ENCODE assay signal across 20 cellular contexts in the genomic region with DNA sequence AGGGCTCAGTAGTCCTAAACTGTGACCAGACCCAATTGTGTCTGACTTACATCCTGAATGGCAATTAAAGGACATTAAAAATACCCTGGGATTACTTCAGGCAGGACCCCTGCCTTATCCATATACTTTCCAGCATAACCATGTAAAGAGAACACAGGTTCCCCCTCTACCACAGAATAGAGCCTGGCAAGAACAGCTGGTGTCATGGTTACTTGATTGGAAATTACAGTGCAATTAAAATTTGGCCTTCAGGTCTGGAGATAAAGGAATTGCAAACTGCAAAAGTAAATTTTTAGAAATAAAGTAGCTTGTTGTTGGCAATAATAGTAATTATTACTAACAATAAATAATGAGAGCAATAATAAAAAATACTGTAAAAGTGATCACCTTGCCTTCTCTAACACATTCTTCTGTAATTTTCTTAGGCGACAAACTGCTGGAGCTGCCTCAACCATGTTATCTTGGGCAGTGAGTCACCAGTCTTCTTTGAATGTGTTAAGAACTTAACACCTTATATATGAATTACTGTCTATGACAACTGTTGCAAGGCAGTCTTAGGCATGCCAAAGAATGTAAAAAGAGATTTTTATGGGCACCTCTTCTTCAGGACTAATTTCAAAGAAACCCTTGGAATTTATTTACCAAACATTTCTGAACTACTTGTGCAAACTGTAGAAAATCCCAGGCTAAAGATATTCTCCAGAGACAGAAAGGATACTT. TPM values are rescaled to one million over a fixed set of nuclear protein-coding genes. Genes with fewer than 3 reads are reported as not detected.
A peak's percentile ranks its signal among the peaks of the same experiment; 100 is the strongest.
DNase-seq lines count a peak whose midpoint lies in the region; FAIRE-seq and TF ChIP-seq lines count a peak whose summit lies in the region.
"Had no signal": no experiment of that assay in that cellular context is flagged by ENCODE, and none has a peak within 500 bp of the region (broad histone marks: within the 10 kb centered on the region; RNA-seq: fewer than 3 reads in every experiment).

No MANE protein-coding gene starts in this region.

- no peak overlapping the region for H3K4me3 Mint-ChIP-seq in mesothelial cell of epicardium
- H3K4me3 Mint-ChIP-seq: activated CD4-positive, alpha-beta T cell treated with anti-CD3 and anti-CD28 coated beads, Interleukin-2, amount 10 ng/mL, durations not matched to agents 7 days and 5 days; activated naive CD4-positive, alpha-beta T cell treated with anti-CD3 and anti-CD28 coated beads for 36 hours; memory B cell; neural crest cell; stimulated activated memory B cell treated with anti-CD40 and anti-IgM and Interleukin-4, amounts not matched to agents 10 μg/mL and 1 μg/mL and 100 μg/mL, for 72 hours had no signal

- TF ChIP-seq CTCF in cardiac fibroblast (IDR thresholded peaks at IDR 0.05; ENCODE audit: low read depth, low read length) (no peak), mesothelial cell of epicardium (IDR thresholded peaks at IDR 0.05; ENCODE audit: unreplicated experiment) (no peak), GM13976 (IDR thresholded peaks at IDR 0.05; ENCODE audit: borderline replicate concordance, control extremely low read depth, extremely low read depth, insufficient read depth, missing control alignments) (no peak)

- no peaks in the 10 kb centered on the region for H3K27me3 Mint-ChIP-seq in mesothelial cell of epicardium (ENCODE audit: low read depth)
- H3K27me3 Mint-ChIP-seq: activated CD4-positive, alpha-beta T cell treated with anti-CD3 and anti-CD28 coated beads, Interleukin-2, amount 10 ng/mL, durations not matched to agents 7 days and 5 days; memory B cell; stimulated activated memory B cell treated with anti-CD40 and anti-IgM and Interleukin-4, amounts not matched to agents 10 μg/mL and 1 μg/mL and 100 μg/mL, for 72 hours had no signal

- H3K9me3 Mint-ChIP-seq in mesothelial cell of epicardium, result no peaks in the 10 kb centered on the region
- H3K9me3 Mint-ChIP-seq: activated CD4-positive, alpha-beta T cell treated with anti-CD3 and anti-CD28 coated beads, Interleukin-2, amount 10 ng/mL, durations not matched to agents 7 days and 5 days; activated naive CD4-positive, alpha-beta T cell treated with anti-CD3 and anti-CD28 coated beads for 36 hours; memory B cell; neural crest cell; stimulated activated memory B cell treated with anti-CD40 and anti-IgM and Interleukin-4, amounts not matched to agents 10 μg/mL and 1 μg/mL and 100 μg/mL, for 72 hours had no signal

- peak; percentile 45 for FAIRE-seq in G401.6 (lab: Jason Lieb, UNC)
- FAIRE-seq: GM18507 had no signal

- H3K4me1 Mint-ChIP-seq in mesothelial cell of epicardium, result peaks cover 21% of the 10 kb centered on the region
- H3K4me1 Mint-ChIP-seq: activated CD4-positive, alpha-beta T cell treated with anti-CD3 and anti-CD28 coated beads, Interleukin-2, amount 10 ng/mL, durations not matched to agents 7 days and 5 days; memory B cell; stimulated activated memory B cell treated with anti-CD40 and anti-IgM and Interleukin-4, amounts not matched to agents 10 μg/mL and 1 μg/mL and 100 μg/mL, for 72 hours had no signal

- no peaks in the 10 kb centered on the region for H3K36me3 Mint-ChIP-seq in mesothelial cell of epicardium

- DNase-seq in NCI-H226 (peak; percentile 79), cardiac fibroblast (ENCODE audit: low read depth in 2 of 2) (peak; percentile 16 to 41), mesothelial cell of epicardium (ENCODE audit: low spot score in 2 of 2, unreplicated experiment in 2 of 2) (no peak), Ammon's horn (ENCODE audit: low spot score) (no peak), GM13976 (ENCODE audit: low spot score) (no peak), activated gamma-delta T cell (lab: John Stamatoyannopoulos, UW) (no peak), NCI-H2081 treated with DMSO at 0.1 percent for 48 hours (lab: John Stamatoyannopoulos, UW) (no peak)
- DNase-seq: activated CD4-positive, alpha-beta T cell treated with anti-CD3 and anti-CD28 coated beads, Interleukin-2, amount 10 ng/mL, durations not matched to agents 7 days and 5 days; activated naive CD4-positive, alpha-beta T cell treated with anti-CD3 and anti-CD28 coated beads for 36 hours; heart left ventricle; kidney; NCI-H1694; SK-N-SH; thyroid gland had no signal

- peak overlapping the region; percentile 43 for H3K27ac Mint-ChIP-seq in mesothelial cell of epicardium
- H3K27ac Mint-ChIP-seq: activated CD4-positive, alpha-beta T cell treated with anti-CD3 and anti-CD28 coated beads, Interleukin-2, amount 10 ng/mL, durations not matched to agents 7 days and 5 days; activated naive CD4-positive, alpha-beta T cell treated with anti-CD3 and anti-CD28 coated beads for 36 hours; memory B cell; stimulated activated memory B cell treated with anti-CD40 and anti-IgM and Interleukin-4, amounts not matched to agents 10 μg/mL and 1 μg/mL and 100 μg/mL, for 72 hours had no signal

- no peak overlapping the region for H3K4me3 ChIP-seq in cardiac fibroblast (replicated peaks in 1 of 2; ENCODE audit: low read depth in 2 of 2, low read length in 2 of 2)
- H3K4me3 ChIP-seq: esophagus muscularis mucosa, heart left ventricle, thyroid gland had no signal

- in situ Hi-C loops in GM13976 (cut with MboI; ENCODE audit: low sequenced_read_pairs, unreplicated experiment), result no loop called here

RNA-seq across cellular contexts. Expression of gene HIBADH, which starts 53.7 kb away (rescaled TPM):
- 32.8 to 34.3 TPM (median 33.2 TPM) in 3 replicates for total RNA-seq in mesothelial cell of epicardium

Comparison
In these comparisons a context has a peak if more than half of its experiments do, and no peak if none do; other contexts are left out.
1. DNase-seq: peak in NCI-H226 (single experiment) and cardiac fibroblast (2 of 2); none in mesothelial cell of epicardium (0 of 2), Ammon's horn (single experiment), GM13976 (single experiment), activated gamma-delta T cell (single experiment) and NCI-H2081 treated with DMSO at 0.1 percent for 48 hours (single experiment).